ENCODE assay signal across 1 cellular context in genomic region chr3:137007376-137007775, GRCh38. TPM values are rescaled to one million over a fixed set of nuclear protein-coding genes. Genes with fewer than 3 reads are reported as not detected.
"Had no signal": no experiment of that assay in that cellular context is flagged by ENCODE, and none has a peak within 500 bp of the region (broad histone marks: within the 10 kb centered on the region; RNA-seq: fewer than 3 reads in every experiment).

No MANE protein-coding gene starts in this region.

RNA-seq across cellular contexts. Expression of gene IL20RB, which starts 49.6 kb away (rescaled TPM):
- polyA plus RNA-seq: IgD-negative memory B cell had no signal
